ENCODE assay signal across 1 cellular context in genomic region chr20:50468378-50468798, GRCh38.
TF ChIP-seq lines count a peak whose summit lies in the region.

No MANE protein-coding gene starts in this region.

TF ChIP-seq in K562, 482 proteins besides CTCF, POLR2A, EP300 and RAD21 (continued from another document and continues in another):
- TF ChIP-seq, protein P1, sequence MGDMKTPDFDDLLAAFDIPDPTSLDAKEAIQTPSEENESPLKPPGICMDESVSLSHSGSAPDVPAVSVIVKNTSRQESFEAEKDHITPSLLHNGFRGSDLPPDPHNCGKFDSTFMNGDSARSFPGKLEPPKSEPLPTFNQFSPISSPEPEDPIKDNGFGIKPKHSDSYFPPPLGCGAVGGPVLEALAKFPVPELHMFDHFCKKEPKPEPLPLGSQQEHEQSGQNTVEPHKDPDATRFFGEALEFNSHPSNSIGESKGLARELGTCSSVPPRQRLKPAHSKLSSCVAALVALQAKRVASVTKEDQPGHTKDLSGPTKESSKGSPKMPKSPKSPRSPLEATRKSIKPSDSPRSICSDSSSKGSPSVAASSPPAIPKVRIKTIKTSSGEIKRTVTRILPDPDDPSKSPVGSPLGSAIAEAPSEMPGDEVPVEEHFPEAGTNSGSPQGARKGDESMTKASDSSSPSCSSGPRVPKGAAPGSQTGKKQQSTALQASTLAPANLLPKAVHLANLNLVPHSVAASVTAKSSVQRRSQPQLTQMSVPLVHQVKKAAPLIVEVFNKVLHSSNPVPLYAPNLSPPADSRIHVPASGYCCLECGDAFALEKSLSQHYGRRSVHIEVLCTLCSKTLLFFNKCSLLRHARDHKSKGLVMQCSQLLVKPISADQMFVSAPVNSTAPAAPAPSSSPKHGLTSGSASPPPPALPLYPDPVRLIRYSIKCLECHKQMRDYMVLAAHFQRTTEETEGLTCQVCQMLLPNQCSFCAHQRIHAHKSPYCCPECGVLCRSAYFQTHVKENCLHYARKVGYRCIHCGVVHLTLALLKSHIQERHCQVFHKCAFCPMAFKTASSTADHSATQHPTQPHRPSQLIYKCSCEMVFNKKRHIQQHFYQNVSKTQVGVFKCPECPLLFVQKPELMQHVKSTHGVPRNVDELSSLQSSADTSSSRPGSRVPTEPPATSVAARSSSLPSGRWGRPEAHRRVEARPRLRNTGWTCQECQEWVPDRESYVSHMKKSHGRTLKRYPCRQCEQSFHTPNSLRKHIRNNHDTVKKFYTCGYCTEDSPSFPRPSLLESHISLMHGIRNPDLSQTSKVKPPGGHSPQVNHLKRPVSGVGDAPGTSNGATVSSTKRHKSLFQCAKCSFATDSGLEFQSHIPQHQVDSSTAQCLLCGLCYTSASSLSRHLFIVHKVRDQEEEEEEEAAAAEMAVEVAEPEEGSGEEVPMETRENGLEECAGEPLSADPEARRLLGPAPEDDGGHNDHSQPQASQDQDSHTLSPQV (IDR thresholded peaks at IDR 0.05): no peak
- TF ChIP-seq RBM25 (IDR thresholded peaks at IDR 0.05; ENCODE audit: low read depth, low read length, severe bottlenecking) (no peak), BCL6 (CRISPR knock-in tag; IDR thresholded peaks at IDR 0.05) (no peak), CSDE1 (IDR thresholded peaks at IDR 0.05) (0 out of 4 replicates have a peak, but pooled peaks of 1 of the 2 experiments have one; percentile 75), CBFA2T2 (conservative IDR thresholded peaks at IDR 0.05) (no peak), EHMT2 (IDR thresholded peaks at IDR 0.05) (peak; percentile 35; the same call in 1 of the 2 replicates), ZNF644 (tag; IDR thresholded peaks at IDR 0.05; ENCODE audit: low read depth) (no peak), L3MBTL2 (IDR thresholded peaks at IDR 0.05) (no peak), ERF (CRISPR knock-in tag; IDR thresholded peaks at IDR 0.05) (no peak), ZNF609 (CRISPR knock-in tag; IDR thresholded peaks at IDR 0.05; ENCODE audit: borderline replicate concordance) (no peak), MEIS2 (IDR thresholded peaks at IDR 0.05; ENCODE audit: partially characterized antibody) (no peak), ELF4 (CRISPR knock-in tag; IDR thresholded peaks at IDR 0.05) (peak; percentile 9; the same call in 1 of the 2 replicates), YBX1 (IDR thresholded peaks at IDR 0.05) (no peak), CHD2 (IDR thresholded peaks at IDR 0.05; ENCODE audit: low read depth, low read length) (no peak), SFPQ (IDR thresholded peaks at IDR 0.05; ENCODE audit: low read depth, low read length) (no peak), MYBL2 (IDR thresholded peaks at IDR 0.05; ENCODE audit: low read depth) (peak; percentile 40; the same call in 1 of the 2 replicates), MYBL2 (CRISPR knock-in tag; IDR thresholded peaks at IDR 0.05; ENCODE audit: borderline replicate concordance) (no peak), PHB2 (IDR thresholded peaks at IDR 0.05; ENCODE audit: low read depth) (peak; percentile 64; the same call in 1 of the 2 replicates), TAF15 (IDR thresholded peaks at IDR 0.05; ENCODE audit: low read depth, low read length) (no peak), BMI1 (IDR thresholded peaks at IDR 0.05; ENCODE audit: low read length) (no peak), ZNF263 (CRISPR knock-in tag; IDR thresholded peaks at IDR 0.05; ENCODE audit: borderline replicate concordance) (no peak), SETDB1 (IDR thresholded peaks at IDR 0.05; ENCODE audit: low read length) (no peak), SPI1 (IDR thresholded peaks at IDR 0.05; ENCODE audit: borderline replicate concordance, low read depth, low read length) (no peak), ZNF561 (CRISPR knock-in tag; conservative IDR thresholded peaks at IDR 0.05) (no peak), NCOA4 (IDR thresholded peaks at IDR 0.05; ENCODE audit: partially characterized antibody) (peak; percentile 69)
- TF ChIP-seq, protein P2, sequence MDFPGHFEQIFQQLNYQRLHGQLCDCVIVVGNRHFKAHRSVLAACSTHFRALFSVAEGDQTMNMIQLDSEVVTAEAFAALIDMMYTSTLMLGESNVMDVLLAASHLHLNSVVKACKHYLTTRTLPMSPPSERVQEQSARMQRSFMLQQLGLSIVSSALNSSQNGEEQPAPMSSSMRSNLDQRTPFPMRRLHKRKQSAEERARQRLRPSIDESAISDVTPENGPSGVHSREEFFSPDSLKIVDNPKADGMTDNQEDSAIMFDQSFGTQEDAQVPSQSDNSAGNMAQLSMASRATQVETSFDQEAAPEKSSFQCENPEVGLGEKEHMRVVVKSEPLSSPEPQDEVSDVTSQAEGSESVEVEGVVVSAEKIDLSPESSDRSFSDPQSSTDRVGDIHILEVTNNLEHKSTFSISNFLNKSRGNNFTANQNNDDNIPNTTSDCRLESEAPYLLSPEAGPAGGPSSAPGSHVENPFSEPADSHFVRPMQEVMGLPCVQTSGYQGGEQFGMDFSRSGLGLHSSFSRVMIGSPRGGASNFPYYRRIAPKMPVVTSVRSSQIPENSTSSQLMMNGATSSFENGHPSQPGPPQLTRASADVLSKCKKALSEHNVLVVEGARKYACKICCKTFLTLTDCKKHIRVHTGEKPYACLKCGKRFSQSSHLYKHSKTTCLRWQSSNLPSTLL (IDR thresholded peaks at IDR 0.05): peak; percentile 65
- TF ChIP-seq, protein P3, sequence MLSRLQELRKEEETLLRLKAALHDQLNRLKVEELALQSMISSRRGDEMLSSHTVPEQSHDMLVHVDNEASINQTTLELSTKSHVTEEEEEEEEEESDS (CRISPR knock-in tag; IDR thresholded peaks at IDR 0.05): no peak
- TF ChIP-seq, protein P4, sequence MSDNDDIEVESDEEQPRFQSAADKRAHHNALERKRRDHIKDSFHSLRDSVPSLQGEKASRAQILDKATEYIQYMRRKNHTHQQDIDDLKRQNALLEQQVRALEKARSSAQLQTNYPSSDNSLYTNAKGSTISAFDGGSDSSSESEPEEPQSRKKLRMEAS (CRISPR knock-in tag; IDR thresholded peaks at IDR 0.05): no peak
- TF ChIP-seq, protein P5, sequence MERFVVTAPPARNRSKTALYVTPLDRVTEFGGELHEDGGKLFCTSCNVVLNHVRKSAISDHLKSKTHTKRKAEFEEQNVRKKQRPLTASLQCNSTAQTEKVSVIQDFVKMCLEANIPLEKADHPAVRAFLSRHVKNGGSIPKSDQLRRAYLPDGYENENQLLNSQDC (CRISPR knock-in tag; IDR thresholded peaks at IDR 0.05): no peak
- TF ChIP-seq, protein P6, sequence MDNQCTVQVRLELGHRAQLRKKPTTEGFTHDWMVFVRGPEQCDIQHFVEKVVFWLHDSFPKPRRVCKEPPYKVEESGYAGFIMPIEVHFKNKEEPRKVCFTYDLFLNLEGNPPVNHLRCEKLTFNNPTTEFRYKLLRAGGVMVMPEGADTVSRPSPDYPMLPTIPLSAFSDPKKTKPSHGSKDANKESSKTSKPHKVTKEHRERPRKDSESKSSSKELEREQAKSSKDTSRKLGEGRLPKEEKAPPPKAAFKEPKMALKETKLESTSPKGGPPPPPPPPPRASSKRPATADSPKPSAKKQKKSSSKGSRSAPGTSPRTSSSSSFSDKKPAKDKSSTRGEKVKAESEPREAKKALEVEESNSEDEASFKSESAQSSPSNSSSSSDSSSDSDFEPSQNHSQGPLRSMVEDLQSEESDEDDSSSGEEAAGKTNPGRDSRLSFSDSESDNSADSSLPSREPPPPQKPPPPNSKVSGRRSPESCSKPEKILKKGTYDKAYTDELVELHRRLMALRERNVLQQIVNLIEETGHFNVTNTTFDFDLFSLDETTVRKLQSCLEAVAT (IDR thresholded peaks at IDR 0.05): peak in 1 of 2 experiments; percentile 73; a peak in 1 of 4 replicates
- TF ChIP-seq, protein P7, sequence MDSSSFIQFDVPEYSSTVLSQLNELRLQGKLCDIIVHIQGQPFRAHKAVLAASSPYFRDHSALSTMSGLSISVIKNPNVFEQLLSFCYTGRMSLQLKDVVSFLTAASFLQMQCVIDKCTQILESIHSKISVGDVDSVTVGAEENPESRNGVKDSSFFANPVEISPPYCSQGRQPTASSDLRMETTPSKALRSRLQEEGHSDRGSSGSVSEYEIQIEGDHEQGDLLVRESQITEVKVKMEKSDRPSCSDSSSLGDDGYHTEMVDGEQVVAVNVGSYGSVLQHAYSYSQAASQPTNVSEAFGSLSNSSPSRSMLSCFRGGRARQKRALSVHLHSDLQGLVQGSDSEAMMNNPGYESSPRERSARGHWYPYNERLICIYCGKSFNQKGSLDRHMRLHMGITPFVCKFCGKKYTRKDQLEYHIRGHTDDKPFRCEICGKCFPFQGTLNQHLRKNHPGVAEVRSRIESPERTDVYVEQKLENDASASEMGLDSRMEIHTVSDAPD (CRISPR knock-in tag; IDR thresholded peaks at IDR 0.05): no peak
- TF ChIP-seq, protein P8, sequence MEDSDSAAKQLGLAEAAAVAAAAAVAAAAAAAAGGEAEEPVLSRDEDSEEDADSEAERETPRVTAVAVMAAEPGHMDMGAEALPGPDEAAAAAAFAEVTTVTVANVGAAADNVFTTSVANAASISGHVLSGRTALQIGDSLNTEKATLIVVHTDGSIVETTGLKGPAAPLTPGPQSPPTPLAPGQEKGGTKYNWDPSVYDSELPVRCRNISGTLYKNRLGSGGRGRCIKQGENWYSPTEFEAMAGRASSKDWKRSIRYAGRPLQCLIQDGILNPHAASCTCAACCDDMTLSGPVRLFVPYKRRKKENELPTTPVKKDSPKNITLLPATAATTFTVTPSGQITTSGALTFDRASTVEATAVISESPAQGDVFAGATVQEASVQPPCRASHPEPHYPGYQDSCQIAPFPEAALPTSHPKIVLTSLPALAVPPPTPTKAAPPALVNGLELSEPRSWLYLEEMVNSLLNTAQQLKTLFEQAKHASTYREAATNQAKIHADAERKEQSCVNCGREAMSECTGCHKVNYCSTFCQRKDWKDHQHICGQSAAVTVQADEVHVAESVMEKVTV (CRISPR knock-in tag; IDR thresholded peaks at IDR 0.05): no peak
- TF ChIP-seq, protein P9, sequence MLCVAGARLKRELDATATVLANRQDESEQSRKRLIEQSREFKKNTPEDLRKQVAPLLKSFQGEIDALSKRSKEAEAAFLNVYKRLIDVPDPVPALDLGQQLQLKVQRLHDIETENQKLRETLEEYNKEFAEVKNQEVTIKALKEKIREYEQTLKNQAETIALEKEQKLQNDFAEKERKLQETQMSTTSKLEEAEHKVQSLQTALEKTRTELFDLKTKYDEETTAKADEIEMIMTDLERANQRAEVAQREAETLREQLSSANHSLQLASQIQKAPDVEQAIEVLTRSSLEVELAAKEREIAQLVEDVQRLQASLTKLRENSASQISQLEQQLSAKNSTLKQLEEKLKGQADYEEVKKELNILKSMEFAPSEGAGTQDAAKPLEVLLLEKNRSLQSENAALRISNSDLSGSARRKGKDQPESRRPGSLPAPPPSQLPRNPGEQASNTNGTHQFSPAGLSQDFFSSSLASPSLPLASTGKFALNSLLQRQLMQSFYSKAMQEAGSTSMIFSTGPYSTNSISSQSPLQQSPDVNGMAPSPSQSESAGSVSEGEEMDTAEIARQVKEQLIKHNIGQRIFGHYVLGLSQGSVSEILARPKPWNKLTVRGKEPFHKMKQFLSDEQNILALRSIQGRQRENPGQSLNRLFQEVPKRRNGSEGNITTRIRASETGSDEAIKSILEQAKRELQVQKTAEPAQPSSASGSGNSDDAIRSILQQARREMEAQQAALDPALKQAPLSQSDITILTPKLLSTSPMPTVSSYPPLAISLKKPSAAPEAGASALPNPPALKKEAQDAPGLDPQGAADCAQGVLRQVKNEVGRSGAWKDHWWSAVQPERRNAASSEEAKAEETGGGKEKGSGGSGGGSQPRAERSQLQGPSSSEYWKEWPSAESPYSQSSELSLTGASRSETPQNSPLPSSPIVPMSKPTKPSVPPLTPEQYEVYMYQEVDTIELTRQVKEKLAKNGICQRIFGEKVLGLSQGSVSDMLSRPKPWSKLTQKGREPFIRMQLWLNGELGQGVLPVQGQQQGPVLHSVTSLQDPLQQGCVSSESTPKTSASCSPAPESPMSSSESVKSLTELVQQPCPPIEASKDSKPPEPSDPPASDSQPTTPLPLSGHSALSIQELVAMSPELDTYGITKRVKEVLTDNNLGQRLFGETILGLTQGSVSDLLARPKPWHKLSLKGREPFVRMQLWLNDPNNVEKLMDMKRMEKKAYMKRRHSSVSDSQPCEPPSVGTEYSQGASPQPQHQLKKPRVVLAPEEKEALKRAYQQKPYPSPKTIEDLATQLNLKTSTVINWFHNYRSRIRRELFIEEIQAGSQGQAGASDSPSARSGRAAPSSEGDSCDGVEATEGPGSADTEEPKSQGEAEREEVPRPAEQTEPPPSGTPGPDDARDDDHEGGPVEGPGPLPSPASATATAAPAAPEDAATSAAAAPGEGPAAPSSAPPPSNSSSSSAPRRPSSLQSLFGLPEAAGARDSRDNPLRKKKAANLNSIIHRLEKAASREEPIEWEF (CRISPR knock-in tag; IDR thresholded peaks at IDR 0.05): no peak
